In the genomic region with DNA sequence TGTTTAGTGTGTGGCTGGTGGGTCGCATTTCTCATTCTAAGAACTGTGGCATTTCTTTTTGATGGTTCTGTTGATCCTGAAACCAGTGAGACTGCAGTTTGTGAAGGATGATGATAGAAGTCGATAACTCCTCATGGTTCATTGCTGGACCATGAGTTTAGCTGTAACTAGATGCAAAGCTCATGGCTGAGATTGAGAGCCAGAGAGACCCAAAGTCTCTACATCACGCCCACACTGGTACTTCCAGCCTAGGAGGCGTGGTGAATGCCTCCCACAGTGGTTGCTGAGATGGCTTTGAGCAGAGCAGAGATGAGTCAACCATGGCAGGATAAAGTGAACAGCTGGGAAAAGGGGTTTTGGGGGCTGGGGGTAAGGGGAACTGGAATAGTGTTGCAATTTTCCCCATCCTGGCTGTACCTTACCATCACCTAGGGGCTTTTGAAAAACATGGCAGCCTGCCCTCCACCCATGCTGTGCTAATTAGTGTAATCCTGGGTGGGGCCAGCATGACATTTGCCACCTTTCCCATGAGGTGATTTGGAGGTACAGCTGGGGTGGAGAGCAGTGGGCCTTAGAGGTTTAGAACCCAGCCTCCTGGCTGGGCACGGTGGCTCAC, we compare ENCODE assay signal across 10 cellular contexts. TPM values are rescaled to one million over a fixed set of nuclear protein-coding genes. Genes with fewer than 3 reads are reported as not detected.
DNase-seq lines count a peak whose midpoint lies in the region; ATAC-seq and TF ChIP-seq lines count a peak whose summit lies in the region.
"Had no signal": no experiment of that assay in that cellular context is flagged by ENCODE, and none has a peak within 500 bp of the region (broad histone marks: within the 10 kb centered on the region; RNA-seq: fewer than 3 reads in every experiment).

No MANE protein-coding gene starts in this region.

- peak; percentile 84 for DNase-seq in activated CD4-positive, alpha-beta memory T cell treated with anti-CD3 and anti-CD28 coated beads for 36 hours
- DNase-seq in NCI-H1694 (lab: John Stamatoyannopoulos, UW) (no peak), glutamatergic neuron (no peak), kidney tubule cell (ENCODE audit: low spot score) (no peak), NCI-H1105 (lab: John Stamatoyannopoulos, UW) (no peak)
- DNase-seq: upper lobe of right lung had no signal

- POLR2A ChIA-PET in activated CD4-positive, alpha-beta memory T cell treated with anti-CD3 and anti-CD28 coated beads for 36 hours (lab: Charles Lee), result interaction anchor here (0.9 to 1.7 kb wide), 3 partner anchors 11 to 82 kb away, joined by 3 to 10 read pairs (median 9); no protein-coding TSS in a partner anchor

- H3K27me3 Mint-ChIP-seq in activated CD4-positive, alpha-beta memory T cell treated with anti-CD3 and anti-CD28 coated beads for 36 hours, result no peaks in the 10 kb centered on the region
- H3K27me3 Mint-ChIP-seq in glutamatergic neuron (ENCODE audit: unreplicated experiment), result peaks cover 9% of the 10 kb centered on the region

- H3K4me1 ChIP-seq in skeletal muscle satellite cell (ENCODE audit: control insufficient read depth, insufficient read depth, low read length), result peaks cover 27% of the 10 kb centered on the region

- peaks cover 3% of the 10 kb centered on the region for H3K36me3 Mint-ChIP-seq in activated CD4-positive, alpha-beta memory T cell treated with anti-CD3 and anti-CD28 coated beads for 36 hours
- H3K36me3 Mint-ChIP-seq in glutamatergic neuron (ENCODE audit: unreplicated experiment), result no peaks in the 10 kb centered on the region

- TF ChIP-seq CTCF in glutamatergic neuron (IDR thresholded peaks at IDR 0.05; ENCODE audit: partially characterized antibody, unreplicated experiment), result no peak

- intact Hi-C loops in activated CD4-positive, alpha-beta memory T cell treated with anti-CD3 and anti-CD28 coated beads for 36 hours (cut with micrococcal nuclease), result loop anchor here (1.0 to 10.0 kb wide), 5 partner anchors 15 to 266 kb away; a partner anchor contains a TSS

- H3K4me2 ChIP-seq in skeletal muscle satellite cell (ENCODE audit: low read length), result peak overlapping the region; percentile 46

- no peaks in the 10 kb centered on the region for H3K27me3 ChIP-seq in skeletal muscle satellite cell (ENCODE audit: control insufficient read depth, insufficient read depth, low read length)
- H3K27me3 ChIP-seq: Peyer's patch, upper lobe of right lung had no signal

- CTCF ChIA-PET in activated CD4-positive, alpha-beta memory T cell treated with anti-CD3 and anti-CD28 coated beads for 36 hours (lab: Charles Lee), result interaction anchor here (0.9 to 2.2 kb wide), 6 partner anchors 11 to 56 kb away, joined by 3 to 9 read pairs (median 5); no protein-coding TSS in a partner anchor

- H3K9me3 ChIP-seq in skeletal muscle satellite cell (replicated peaks; ENCODE audit: low read length), result no peaks in the 10 kb centered on the region
- H3K9me3 ChIP-seq: Peyer's patch, upper lobe of right lung had no signal

- H3K9ac ChIP-seq in skeletal muscle satellite cell (ENCODE audit: low read depth, low read length), result no peak overlapping the region

- H3K27ac Mint-ChIP-seq in activated CD4-positive, alpha-beta memory T cell treated with anti-CD3 and anti-CD28 coated beads for 36 hours, result peak overlapping the region; percentile 60
- H3K27ac Mint-ChIP-seq in glutamatergic neuron (ENCODE audit: unreplicated experiment), result no peak overlapping the region

- H3K9me3 Mint-ChIP-seq in activated CD4-positive, alpha-beta memory T cell treated with anti-CD3 and anti-CD28 coated beads for 36 hours, result no peaks in the 10 kb centered on the region
- H3K9me3 Mint-ChIP-seq in glutamatergic neuron (ENCODE audit: unreplicated experiment), result peaks cover 2% of the 10 kb centered on the region

- ATAC-seq in GM19025 (IDR thresholded peaks at IDR 0.05; ENCODE audit: low read depth, unreplicated experiment) (peak; percentile 38), HG02938 (IDR thresholded peaks at IDR 0.05; ENCODE audit: unreplicated experiment) (peak; percentile 25)
- ATAC-seq: upper lobe of right lung had no signal

- H3K36me3 ChIP-seq in skeletal muscle satellite cell (ENCODE audit: insufficient read depth, low read length), result no peaks in the 10 kb centered on the region
- H3K36me3 ChIP-seq: Peyer's patch, upper lobe of right lung had no signal

- H3K4me3 ChIP-seq in skeletal muscle satellite cell (ENCODE audit: low read length), result peak overlapping the region; percentile 24
- H3K4me3 ChIP-seq: Peyer's patch, upper lobe of right lung had no signal

- peaks cover 90% of the 10 kb centered on the region for H3K4me1 Mint-ChIP-seq in activated CD4-positive, alpha-beta memory T cell treated with anti-CD3 and anti-CD28 coated beads for 36 hours (ENCODE audit: low read depth)
- peaks cover 4% of the 10 kb centered on the region for H3K4me1 Mint-ChIP-seq in glutamatergic neuron (ENCODE audit: low read depth, unreplicated experiment)

- H3K4me3 Mint-ChIP-seq in activated CD4-positive, alpha-beta memory T cell treated with anti-CD3 and anti-CD28 coated beads for 36 hours, result no peak overlapping the region
- H3K4me3 Mint-ChIP-seq in glutamatergic neuron (ENCODE audit: unreplicated experiment), result no peak overlapping the region

RNA-seq across cellular contexts. Expression of a gene that starts 24.1 kb away (rescaled TPM):
- total RNA-seq in activated CD4-positive, alpha-beta memory T cell treated with anti-CD3 and anti-CD28 coated beads for 36 hours, result 10 to 100 TPM; 40.7 to 42.0 TPM
- total RNA-seq in skeletal muscle satellite cell (2012; rRNA removed), result 13.8 and 17.7 TPM in 2 replicates
- 54.5 TPM for total RNA-seq in glutamatergic neuron (ENCODE audit: unreplicated experiment)
